In the genomic region with DNA sequence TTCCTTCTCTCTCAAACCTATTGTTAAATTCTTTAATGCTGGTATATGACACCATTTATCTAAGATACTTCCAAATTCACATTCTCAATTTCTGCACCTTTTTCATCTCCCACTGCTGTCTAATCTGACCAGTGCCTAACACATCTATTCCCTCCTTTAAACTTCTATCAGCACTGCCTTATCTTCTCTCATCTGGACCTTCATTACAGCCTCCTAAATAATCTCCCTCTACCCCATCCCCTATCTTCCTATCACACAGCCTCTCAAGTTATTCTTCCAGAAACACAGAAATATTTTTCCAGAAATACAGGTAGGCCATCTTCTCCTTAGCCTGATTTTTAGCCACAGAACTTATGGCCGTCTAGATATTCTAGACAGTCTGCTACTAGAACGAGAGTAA, we compare ENCODE assay signal across 29 cellular contexts.
"Had no signal": no experiment of that assay in that cellular context is flagged by ENCODE, and none has a peak within 500 bp of the region (broad histone marks: within the 10 kb centered on the region; RNA-seq: fewer than 3 reads in every experiment).

No MANE protein-coding gene starts in this region.

- H3K9me3 Mint-ChIP-seq: activated naive CD4-positive, alpha-beta T cell treated with anti-CD3 and anti-CD28 coated beads, Interleukin-2, amount 50 U/mL, for 72 hours; activated T-cell treated with anti-CD3 and anti-CD28 coated beads, Interleukin-2, amount 50 U/mL, for 72 hours; brain; stimulated activated effector memory CD8-positive, alpha-beta T cell treated with anti-CD3 and anti-CD28 coated beads, Interleukin-12 subunit alpha, Interleukin-12 subunit beta, amount 100 ng/mL, for 72 hours; stimulated activated naive CD8-positive, alpha-beta T cell treated with anti-CD3 and anti-CD28 coated beads, Interleukin-15, amount 100 ng/mL, for 72 hours; T-helper 1 cell treated with Interleukin-12 subunit alpha and Interleukin-12 subunit beta and Interleukin-4 antibody, amounts not matched to agents 30 μg/mL and 1 μg/mL, for 36 hours had no signal

- H3K9me3 ChIP-seq: ascending aorta, colonic mucosa, esophagus squamous epithelium, left lung, mucosa of descending colon, ovary, right lobe of liver, upper lobe of left lung had no signal

- H3K36me3 ChIP-seq: ascending aorta, cardiac muscle cell, colonic mucosa, esophagus squamous epithelium, ovary, right lobe of liver, upper lobe of left lung had no signal

- DNase-seq: activated CD4-positive, alpha-beta T cell treated with anti-CD3 and anti-CD28 coated beads for 1 hour; activated CD4-positive, alpha-beta T cell treated with anti-CD3 and anti-CD28 coated beads, Interleukin-2, amount 50 U/mL, for 1 hour; activated CD8-positive, alpha-beta T cell treated with anti-CD3 and anti-CD28 coated beads, Interleukin-2, amount 10 ng/mL, durations not matched to agents 7 days and 5 days; activated naive CD4-positive, alpha-beta T cell; activated T-cell treated with anti-CD3 and anti-CD28 coated beads for 4 hours; activated T-cell treated with anti-CD3 and anti-CD28 coated beads, Interleukin-2, amount 50 U/mL, for 72 hours; cerebellar nuclear complex; colonic mucosa; effector CD8-positive, alpha-beta T cell; esophagus squamous epithelium; left lung; mucosa of descending colon; ovary; right lobe of liver; stimulated activated CD4-positive, alpha-beta T cell treated with anti-CD3 and anti-CD28 coated beads, Interleukin-12 subunit alpha, Interleukin-12 subunit beta, amount 100 ng/mL, for 4 hours; stimulated activated CD4-positive, alpha-beta T cell treated with anti-CD3 and anti-CD28 coated beads, Interleukin-4, amount 100 ng/mL, for 24 hours; stimulated activated naive CD8-positive, alpha-beta T cell treated with anti-CD3 and anti-CD28 coated beads, Interleukin-15, amount 100 ng/mL, for 72 hours; substantia nigra; T1000; upper lobe of left lung had no signal

- ATAC-seq: activated CD8-positive, alpha-beta T cell treated with anti-CD3 and anti-CD28 coated beads, Interleukin-2, amount 10 ng/mL, durations not matched to agents 7 days and 5 days; activated naive CD4-positive, alpha-beta T cell treated with anti-CD3 and anti-CD28 coated beads, Interleukin-2, amount 50 U/mL, for 72 hours; activated T-cell treated with anti-CD3 and anti-CD28 coated beads, Interleukin-2, amount 50 U/mL, for 72 hours; left lung; mucosa of descending colon; right lobe of liver; stimulated activated effector memory CD8-positive, alpha-beta T cell treated with anti-CD3 and anti-CD28 coated beads, Interleukin-12 subunit alpha, Interleukin-12 subunit beta, amount 100 ng/mL, for 72 hours; stimulated activated naive CD8-positive, alpha-beta T cell treated with anti-CD3 and anti-CD28 coated beads, Interleukin-15, amount 100 ng/mL, for 72 hours had no signal

- H3K27me3 Mint-ChIP-seq: progenitor cell of endocrine pancreas; stimulated activated naive CD8-positive, alpha-beta T cell treated with anti-CD3 and anti-CD28 coated beads, Interleukin-15, amount 100 ng/mL, for 72 hours had no signal

- H3K4me3 ChIP-seq: ascending aorta, cardiac muscle cell, colonic mucosa, esophagus squamous epithelium, left lung, lung, mucosa of descending colon, ovary, right lobe of liver, upper lobe of left lung had no signal

- H3K27ac Mint-ChIP-seq: activated CD8-positive, alpha-beta T cell treated with anti-CD3 and anti-CD28 coated beads, Interleukin-2, amount 10 ng/mL, durations not matched to agents 7 days and 5 days; activated T-cell treated with anti-CD3 and anti-CD28 coated beads, Interleukin-2, amount 50 U/mL, for 72 hours; brain; progenitor cell of endocrine pancreas; stimulated activated effector memory CD8-positive, alpha-beta T cell treated with anti-CD3 and anti-CD28 coated beads, Interleukin-12 subunit alpha, Interleukin-12 subunit beta, amount 100 ng/mL, for 72 hours; stimulated activated naive CD8-positive, alpha-beta T cell treated with anti-CD3 and anti-CD28 coated beads, Interleukin-15, amount 100 ng/mL, for 72 hours; T-helper 1 cell treated with Interleukin-12 subunit alpha and Interleukin-12 subunit beta and Interleukin-4 antibody, amounts not matched to agents 30 μg/mL and 1 μg/mL, for 36 hours had no signal

- H3K4me3 Mint-ChIP-seq: activated CD8-positive, alpha-beta T cell treated with anti-CD3 and anti-CD28 coated beads, Interleukin-2, amount 10 ng/mL, durations not matched to agents 7 days and 5 days; activated T-cell treated with anti-CD3 and anti-CD28 coated beads, Interleukin-2, amount 50 U/mL, for 72 hours; brain; stimulated activated effector memory CD8-positive, alpha-beta T cell treated with anti-CD3 and anti-CD28 coated beads, Interleukin-12 subunit alpha, Interleukin-12 subunit beta, amount 100 ng/mL, for 72 hours; stimulated activated naive CD8-positive, alpha-beta T cell treated with anti-CD3 and anti-CD28 coated beads, Interleukin-15, amount 100 ng/mL, for 72 hours; T-helper 1 cell treated with Interleukin-12 subunit alpha and Interleukin-12 subunit beta and Interleukin-4 antibody, amounts not matched to agents 30 μg/mL and 1 μg/mL, for 36 hours had no signal

- H3K27ac ChIP-seq: ascending aorta, cardiac muscle cell, colonic mucosa, epithelial cell of prostate, esophagus squamous epithelium, left lung, ovary, right lobe of liver, upper lobe of left lung had no signal

- H3K27me3 ChIP-seq: ascending aorta, cardiac muscle cell, colonic mucosa, esophagus squamous epithelium, left lung, ovary, right lobe of liver, upper lobe of left lung had no signal
